In the genomic region with DNA sequence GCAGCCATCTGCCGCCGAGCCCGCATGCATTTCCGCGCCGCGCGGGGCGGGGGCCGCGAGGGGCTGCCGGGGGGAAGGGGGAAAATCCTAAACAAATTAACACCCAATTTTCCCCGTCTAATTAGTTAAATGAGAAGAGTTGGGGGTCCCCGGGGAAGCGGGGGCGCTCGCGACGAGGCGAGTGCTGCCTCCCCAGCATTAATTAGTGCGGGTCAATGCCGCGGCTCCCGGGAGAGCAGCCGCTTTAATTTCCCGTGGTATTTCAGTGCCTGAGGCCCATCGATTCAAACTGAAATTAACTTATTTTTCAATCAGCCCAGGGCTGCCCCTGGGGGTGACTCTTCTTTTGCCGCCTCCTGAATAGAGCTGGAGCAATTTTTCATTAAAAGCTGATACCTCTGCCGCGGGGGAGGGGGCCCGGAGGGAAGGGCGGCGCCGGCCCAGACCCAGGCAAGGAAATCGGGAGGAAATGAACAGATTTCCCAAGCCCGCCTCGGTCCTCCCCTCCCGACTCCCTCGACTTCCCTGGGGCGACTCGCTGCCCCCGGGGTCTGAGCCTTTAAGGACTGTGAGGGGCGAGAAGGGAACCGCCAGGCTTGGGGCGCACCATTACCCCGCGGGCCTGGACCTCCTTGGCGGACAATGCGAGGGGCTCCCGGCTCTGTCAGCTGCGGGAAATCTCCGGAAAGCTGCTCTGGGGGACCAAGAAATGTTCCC, we compare ENCODE assay signal across 8 cellular contexts. TPM values are rescaled to one million over a fixed set of nuclear protein-coding genes. Genes with fewer than 3 reads are reported as not detected.
DNase-seq lines count a peak whose midpoint lies in the region; FAIRE-seq and TF ChIP-seq lines count a peak whose summit lies in the region.

No MANE protein-coding gene starts in this region.

- H2BK120ac ChIP-seq in trophoblast cell (ENCODE audit: insufficient read depth, low read length, poor library complexity): no peak overlapping the region

- H3K4me2 ChIP-seq in trophoblast cell (ENCODE audit: low read length): peak overlapping the region; percentile 98

- POLR2A ChIA-PET in RWPE1 (lab: Yijun Ruan, JAX; ENCODE audit: low non-redundant PET): no interaction called here

- H2AFZ ChIP-seq in trophoblast cell (ENCODE audit: insufficient read depth, low read length, poor library complexity): no peak overlapping the region

- no peak overlapping the region for H3K23ac ChIP-seq in trophoblast cell (ENCODE audit: low read length)

- H3K36me3 ChIP-seq in SJCRH30: no peaks in the 10 kb centered on the region
- no peaks in the 10 kb centered on the region for H3K36me3 ChIP-seq in trophoblast cell (ENCODE audit: control insufficient read depth in 1 of 2, insufficient read depth in 2 of 2, low read length in 2 of 2)

- H2BK5ac ChIP-seq in trophoblast cell (ENCODE audit: low read depth, low read length, poor library complexity): no peak overlapping the region

- no peak overlapping the region for H2AK5ac ChIP-seq in trophoblast cell (ENCODE audit: low read length)

- no peaks in the 10 kb centered on the region for H3K9me3 ChIP-seq in SJCRH30 (replicated peaks)
- H3K9me3 ChIP-seq in trophoblast cell (ENCODE audit: insufficient read depth, low read depth, low read length): peaks cover 2% of the 10 kb centered on the region

- H3K18ac ChIP-seq in trophoblast cell (ENCODE audit: low read length): no peak overlapping the region

- no peak for FAIRE-seq in GM19239 (lab: Jason Lieb, UNC)

- H3K27ac ChIP-seq in SJCRH30: no peak overlapping the region
- no peak overlapping the region for H3K27ac ChIP-seq in trophoblast cell (ENCODE audit: low read depth, low read length)
- no peak overlapping the region for H3K27ac ChIP-seq in RWPE1

- no peak overlapping the region for H3K4ac ChIP-seq in trophoblast cell (ENCODE audit: low read depth, low read length)

- no peaks in the 10 kb centered on the region for H3K79me1 ChIP-seq in trophoblast cell (ENCODE audit: low read length)

- no peak overlapping the region for H4K12ac ChIP-seq in trophoblast cell (ENCODE audit: low read depth, low read length)

- H2BK12ac ChIP-seq in trophoblast cell (ENCODE audit: low read length): no peak overlapping the region

- H3K14ac ChIP-seq in trophoblast cell (ENCODE audit: low read length): no peak overlapping the region

- H3K79me2 ChIP-seq in trophoblast cell (ENCODE audit: control insufficient read depth, insufficient read depth, low read length, poor library complexity): no peaks in the 10 kb centered on the region

- H4K8ac ChIP-seq in trophoblast cell (ENCODE audit: low read depth, low read length): no peak overlapping the region

- no peaks in the 10 kb centered on the region for H3K4me1 ChIP-seq in SJCRH30
- no peaks in the 10 kb centered on the region for H3K4me1 ChIP-seq in trophoblast cell (ENCODE audit: control insufficient read depth in 1 of 2, insufficient read depth in 2 of 2, low read length in 2 of 2)

- TF ChIP-seq CTCF in fibroblast of mammary gland (conservative IDR thresholded peaks at IDR 0.05; ENCODE audit: control insufficient read depth, insufficient read depth, low read depth, low read length) (no peak), RWPE1 (conservative IDR thresholded peaks at IDR 0.05; ENCODE audit: low read depth) (no peak)

- DNase-seq in ELR (ENCODE audit: low read depth): peak; percentile 17
- DNase-seq in SJCRH30: peak in 1 of 2 experiments; percentile 16
- DNase-seq in fibroblast of mammary gland (ENCODE audit: low read depth): no peak
- peak in 1 of 2 donors; percentile 39 for DNase-seq in trophoblast cell
- no peak for DNase-seq in T-helper 9 cell
- no peak for DNase-seq in RWPE1 (ENCODE audit: low spot score)
- DNase-seq in activated effector memory CD4-positive, alpha-beta T cell treated with anti-CD3 and anti-CD28 coated beads, Interleukin-2, amount 50 U/mL, for 16 hours: no peak
- no peak for DNase-seq in GM19239 (ENCODE audit: insufficient read length, low spot score)

- no CpG with 5 or more reads among the region's 52 CpGs for WGBS in trophoblast cell (ENCODE audit: extremely low coverage, insufficient coverage, insufficient read length)

- H3K4me3 ChIP-seq in SJCRH30 (peak overlapping the region; percentile 62), fibroblast of mammary gland (ENCODE audit: control insufficient read depth, low read depth, low read length) (peak overlapping the region; percentile 56), trophoblast cell (ENCODE audit: low read depth, low read length) (peak overlapping the region; percentile 58)

- H3K27me3 ChIP-seq in SJCRH30 (peaks cover 6% of the 10 kb centered on the region; the same call in 1 of the 2 replicates), trophoblast cell (ENCODE audit: insufficient read depth, low read length) (peaks cover 15% of the 10 kb centered on the region)

- CTCF ChIA-PET in RWPE1 (lab: Yijun Ruan, JAX): interaction anchor here (0.5 to 1.5 kb wide), 4 partner anchors 23 to 154 kb away, joined by 3 to 6 read pairs (median 4); no protein-coding TSS in a partner anchor

- H3K9ac ChIP-seq in trophoblast cell (ENCODE audit: low read length): no peak overlapping the region

- H4K91ac ChIP-seq in trophoblast cell (ENCODE audit: low read depth, low read length): no peak overlapping the region

RNA-seq across cellular contexts. Expression of gene VSX2, which starts 18.9 kb away (rescaled TPM):
- total RNA-seq in SJCRH30 (2014; rRNA removed; shearing (Covaris generic)): 0.02 and 0.03 TPM in 2 replicates
- not detected in 2 replicates for polyA plus RNA-seq in trophoblast cell (2013)

RNA-seq across cellular contexts. Expression of gene ABCD4, which starts 44.6 kb away (rescaled TPM):
- 26.3 and 30.6 TPM in 2 replicates for total RNA-seq in SJCRH30 (2014; rRNA removed; shearing (Covaris generic))
- 20.8 and 21.0 TPM in 2 replicates for polyA plus RNA-seq in trophoblast cell (2013)
